ENCODE assay signal across 8 cellular contexts in the genomic region with DNA sequence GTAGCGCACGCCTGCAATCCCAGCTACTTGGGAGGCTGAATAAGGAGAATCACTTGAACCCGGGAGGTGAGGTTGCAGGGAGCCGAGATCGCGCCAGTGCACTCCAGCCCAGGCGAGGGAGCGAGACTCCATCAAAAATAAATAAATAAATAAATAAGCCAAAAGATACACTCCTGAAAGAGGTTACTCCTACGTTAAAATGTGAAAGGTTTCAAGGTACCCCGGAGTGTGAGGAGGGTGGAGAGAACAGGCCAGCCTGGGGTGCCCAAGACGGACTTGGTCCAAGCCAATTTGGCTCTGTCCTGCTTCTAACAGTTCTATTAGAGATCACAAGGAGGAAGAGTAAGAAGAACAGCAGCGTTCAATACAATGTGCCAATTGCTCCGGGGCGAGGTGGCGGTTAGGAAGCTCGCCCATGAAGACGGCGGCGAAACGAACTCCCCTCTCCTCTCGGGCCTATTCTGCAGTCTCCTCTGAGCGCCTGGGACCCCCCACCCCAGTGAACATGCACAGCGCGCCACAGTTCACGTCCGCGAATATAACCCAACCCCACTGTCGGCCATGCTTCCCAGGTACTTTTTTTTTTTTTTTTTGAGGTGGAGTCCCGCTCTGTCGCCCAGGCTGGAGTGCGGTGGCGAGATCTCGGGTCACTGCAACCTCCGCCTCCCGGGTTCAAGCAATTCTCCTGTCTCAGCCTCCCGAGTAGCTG. TPM values are rescaled to one million over a fixed set of nuclear protein-coding genes. Genes with fewer than 3 reads are reported as not detected.
DNase-seq lines count a peak whose midpoint lies in the region; ATAC-seq and TF ChIP-seq lines count a peak whose summit lies in the region.

No MANE protein-coding gene starts in this region.

- peak; percentile 4 for DNase-seq in DMS79 treated with DMSO at 0.1 percent for 48 hours (lab: John Stamatoyannopoulos, UW)
- DNase-seq in DMS79 (lab: John Stamatoyannopoulos, UW): no peak
- DNase-seq in NCI-H2029 (lab: John Stamatoyannopoulos, UW): peak; percentile 12
- peak; percentile 10 to 19 for DNase-seq in heart right ventricle
- DNase-seq in renal cortical epithelial cell (ENCODE audit: low read depth): peak; percentile 10
- DNase-seq in posterior vena cava (ENCODE audit: low spot score): no peak

- ATAC-seq in activated T-helper 17 cell treated with anti-CD3 and anti-CD28 coated beads, Interleukin-2, amount 50 U/mL, for 72 hours (replicated peaks): peak; percentile 23
- ATAC-seq in heart right ventricle (peak in 6 of 8 donors; percentile 9 to 36 (median 17)), GM19463 (IDR thresholded peaks at IDR 0.05; ENCODE audit: unreplicated experiment) (no peak)

- no peaks in the 10 kb centered on the region for H3K27me3 ChIP-seq in heart right ventricle

- H3K4me3 ChIP-seq in heart right ventricle: peak overlapping the region; percentile 61 to 79 (median 68)

- H3K36me3 ChIP-seq in heart right ventricle: peaks cover 0 to 36% (median 10%) of the 10 kb centered on the region in 9 donors

- peak overlapping the region; percentile 82 to 95 (median 92) for H3K27ac ChIP-seq in heart right ventricle

- no peaks in the 10 kb centered on the region for H3K9me3 ChIP-seq in heart right ventricle

- H3K36me3 Mint-ChIP-seq in activated T-helper 17 cell treated with anti-CD3 and anti-CD28 coated beads, Interleukin-2, amount 50 U/mL, for 72 hours (ENCODE audit: low read depth): peaks cover 51% of the 10 kb centered on the region

- peak overlapping the region; percentile 95 for H3K27ac Mint-ChIP-seq in activated T-helper 17 cell treated with anti-CD3 and anti-CD28 coated beads, Interleukin-2, amount 50 U/mL, for 72 hours

- H3K27me3 Mint-ChIP-seq in activated T-helper 17 cell treated with anti-CD3 and anti-CD28 coated beads, Interleukin-2, amount 50 U/mL, for 72 hours: no peaks in the 10 kb centered on the region

- peaks cover 3 to 16% (median 11%) of the 10 kb centered on the region in 9 donors for H3K4me1 ChIP-seq in heart right ventricle

- no peak for TF ChIP-seq CTCF in heart right ventricle (IDR thresholded peaks at IDR 0.05)

- 19% methylated on average over 36 of the region's 36 CpGs for WGBS in heart right ventricle, 2 donors

- intact Hi-C loops in heart right ventricle (cut with DNase I): loop anchor here in 3 of 10 donors (2.0 to 5.0 kb wide), 3 partner anchors 268 to 290 kb away; a partner anchor contains a TSS
- intact Hi-C loops in posterior vena cava (cut with DNase I): no loop called here

- no peaks in the 10 kb centered on the region for H3K9me3 Mint-ChIP-seq in activated T-helper 17 cell treated with anti-CD3 and anti-CD28 coated beads, Interleukin-2, amount 50 U/mL, for 72 hours

- H3K4me3 Mint-ChIP-seq in activated T-helper 17 cell treated with anti-CD3 and anti-CD28 coated beads, Interleukin-2, amount 50 U/mL, for 72 hours: peak overlapping the region; percentile 91

- H3K4me1 Mint-ChIP-seq in activated T-helper 17 cell treated with anti-CD3 and anti-CD28 coated beads, Interleukin-2, amount 50 U/mL, for 72 hours: peaks cover 6% of the 10 kb centered on the region

RNA-seq across cellular contexts. Expression of a gene that starts 0.9 kb away (rescaled TPM):
- total RNA-seq in activated T-helper 17 cell treated with anti-CD3 and anti-CD28 coated beads, Interleukin-2, amount 50 U/mL, for 72 hours: 10 to 100 TPM; 38.6 to 45.8 TPM
- 10 to 100 TPM; 16.5 to 22.5 (median 20.2) TPM for total RNA-seq in heart right ventricle
- 10 to 100 TPM; 24.9 to 31.3 TPM for polyA plus RNA-seq in heart right ventricle
- total RNA-seq in renal cortical epithelial cell: 17.4 and 29.2 TPM in 2 replicates
- 10 to 100 TPM; 15.1 to 20.5 TPM for total RNA-seq in posterior vena cava

RNA-seq across cellular contexts. Expression of a gene that starts 36.8 kb away (rescaled TPM):
- 10 to 100 TPM; 44.0 to 73.3 TPM for total RNA-seq in activated T-helper 17 cell treated with anti-CD3 and anti-CD28 coated beads, Interleukin-2, amount 50 U/mL, for 72 hours
- total RNA-seq in heart right ventricle: 10 to 100 TPM; 31.7 to 56.7 (median 40.4) TPM
- polyA plus RNA-seq in heart right ventricle: 10 to 100 TPM; 38.8 to 44.0 TPM
- 37.9 and 91.4 TPM in 2 replicates for total RNA-seq in renal cortical epithelial cell
- 10 to 100 TPM; 49.8 to 50.8 TPM for total RNA-seq in posterior vena cava

Comparison
In these comparisons a context has a peak if more than half of its experiments do, and no peak if none do; other contexts are left out.
1. DNase-seq: peak in DMS79 treated with DMSO at 0.1 percent for 48 hours (single experiment), NCI-H2029 (single experiment), heart right ventricle (2 of 2) and renal cortical epithelial cell (single experiment); none in DMS79 (single experiment) and posterior vena cava (single experiment).